In the genomic region with DNA sequence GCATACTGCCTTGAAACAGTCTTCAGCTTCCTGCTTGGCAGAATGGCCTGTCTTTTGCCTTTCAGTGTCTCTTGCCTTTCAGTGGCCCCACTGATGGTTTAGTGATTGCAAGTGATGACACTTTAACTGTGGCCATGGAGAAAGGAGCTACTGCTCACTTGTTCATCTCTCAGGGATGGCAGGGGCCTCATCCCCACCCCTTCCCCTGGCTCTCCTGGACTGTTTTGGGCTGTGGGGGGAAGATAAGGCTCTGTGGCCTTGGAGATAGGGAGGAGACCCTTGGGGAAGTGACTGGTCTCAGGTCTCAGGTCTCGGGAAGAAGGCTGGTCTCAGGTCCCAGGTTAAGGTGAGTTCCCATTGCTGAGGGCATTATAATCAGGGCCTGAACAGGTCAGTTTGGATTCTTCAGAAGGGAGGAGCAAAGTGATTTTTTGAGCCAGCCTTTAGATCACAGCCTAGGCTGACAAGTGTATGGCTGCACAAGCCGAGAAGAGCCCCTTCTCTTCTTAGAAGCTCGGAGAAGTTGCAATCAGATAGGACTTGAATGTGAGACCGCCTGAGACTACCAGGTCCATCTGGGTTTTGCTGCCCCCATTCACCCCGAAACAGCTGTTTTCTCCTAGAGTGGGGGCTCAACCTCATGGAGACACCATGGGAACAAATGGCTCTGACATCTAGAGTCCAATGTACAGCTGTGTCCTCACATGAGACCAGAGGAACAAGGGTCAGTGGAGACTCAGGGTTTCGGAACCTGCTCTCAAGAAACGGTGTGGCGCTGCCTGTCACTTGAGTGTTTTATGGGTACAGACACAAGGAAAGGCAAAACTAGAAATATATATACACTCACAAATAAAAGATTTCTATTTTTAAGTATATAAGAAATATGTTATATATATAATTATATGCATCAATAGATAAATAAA, we compare ENCODE assay signal across 19 cellular contexts. TPM values are rescaled to one million over a fixed set of nuclear protein-coding genes. Genes with fewer than 3 reads are reported as not detected.
DNase-seq lines count a peak whose midpoint lies in the region; ATAC-seq, FAIRE-seq and TF ChIP-seq lines count a peak whose summit lies in the region.
"Had no signal": no experiment of that assay in that cellular context is flagged by ENCODE, and none has a peak within 500 bp of the region (broad histone marks: within the 10 kb centered on the region; RNA-seq: fewer than 3 reads in every experiment).

No MANE protein-coding gene starts in this region.

- no peak overlapping the region for H4K8ac ChIP-seq in mesenchymal stem cell (ENCODE audit: low read length)

- no peak overlapping the region for H2AK5ac ChIP-seq in mesenchymal stem cell (ENCODE audit: low read length, severe bottlenecking)

- no peaks in the 10 kb centered on the region for H3K9me2 ChIP-seq in OCI-LY7 (ENCODE audit: insufficient read depth, low read length)

- TF ChIP-seq POLR2A in GM12892 (IDR thresholded peaks at IDR 0.05; ENCODE audit: low read depth, low read length): no peak

- H2BK12ac ChIP-seq in mesenchymal stem cell (ENCODE audit: low read length in 2 of 2): no peak overlapping the region

- H3K9me3 ChIP-seq in small intestine (ENCODE audit: control insufficient read depth, low read depth): no peaks in the 10 kb centered on the region
- H3K9me3 ChIP-seq in mesenchymal stem cell (ENCODE audit: control insufficient read depth, low read length): no peaks in the 10 kb centered on the region
- no peaks in the 10 kb centered on the region for H3K9me3 ChIP-seq in OCI-LY7 (ENCODE audit: low read length)

- H3K79me2 ChIP-seq in OCI-LY7 (ENCODE audit: insufficient read depth, low read depth, low read length): no peaks in the 10 kb centered on the region

- H3K27ac ChIP-seq in small intestine (ENCODE audit: low read depth in 1 of 2, low read length in 1 of 2): no peak overlapping the region
- H3K27ac ChIP-seq in mesenchymal stem cell (ENCODE audit: low read length, poor library complexity, severe bottlenecking): no peak overlapping the region
- H3K27ac ChIP-seq in OCI-LY7 (ENCODE audit: low read depth, low read length, poor library complexity, severe bottlenecking): no peak overlapping the region
- H3K27ac ChIP-seq: RWPE1 had no signal

- no peaks in the 10 kb centered on the region; the same call in 1 of the 2 replicates for H3K27me3 Mint-ChIP-seq in WTC11 (ENCODE audit: low read depth)
- H3K27me3 Mint-ChIP-seq in activated T-helper 17 cell treated with anti-CD3 and anti-CD28 coated beads, Interleukin-2, amount 50 U/mL, for 72 hours: peaks cover 15% of the 10 kb centered on the region

- H3K27ac Mint-ChIP-seq in WTC11: no peak overlapping the region
- no peak overlapping the region for H3K27ac Mint-ChIP-seq in activated T-helper 17 cell treated with anti-CD3 and anti-CD28 coated beads, Interleukin-2, amount 50 U/mL, for 72 hours
- H3K27ac Mint-ChIP-seq: activated B cell treated with CpG ODN at 0.5 μM for 24 hours; activated CD4-positive, alpha-beta memory T cell treated with anti-CD3 and anti-CD28 coated beads for 36 hours had no signal

- no peaks in the 10 kb centered on the region for H3K36me3 Mint-ChIP-seq in WTC11
- H3K36me3 Mint-ChIP-seq in activated T-helper 17 cell treated with anti-CD3 and anti-CD28 coated beads, Interleukin-2, amount 50 U/mL, for 72 hours (ENCODE audit: low read depth): no peaks in the 10 kb centered on the region
- H3K36me3 Mint-ChIP-seq: activated CD4-positive, alpha-beta memory T cell treated with anti-CD3 and anti-CD28 coated beads for 36 hours had no signal

- no peak for ATAC-seq in WTC11
- no peak for ATAC-seq in activated T-helper 17 cell treated with anti-CD3 and anti-CD28 coated beads, Interleukin-2, amount 50 U/mL, for 72 hours (replicated peaks)

- H3K23ac ChIP-seq in mesenchymal stem cell (ENCODE audit: low read length in 2 of 2): no peak overlapping the region

- FAIRE-seq in small intestine (lab: Jason Lieb, UNC) (no peak), GM12892 (lab: Jason Lieb, UNC) (no peak)
- FAIRE-seq: bronchial epithelial cell had no signal

- H3K18ac ChIP-seq in mesenchymal stem cell (ENCODE audit: low read depth in 1 of 2, low read length in 2 of 2): no peak overlapping the region

- H3K4me2 ChIP-seq in mesenchymal stem cell (ENCODE audit: low read length, poor library complexity, severe bottlenecking) (no peak overlapping the region), OCI-LY7 (ENCODE audit: low read length) (no peak overlapping the region)
- H3K4me2 ChIP-seq: GM23338 had no signal

- H2AFZ ChIP-seq in mesenchymal stem cell (ENCODE audit: low read depth, low read length) (no peak overlapping the region), OCI-LY7 (ENCODE audit: low read length) (no peak overlapping the region)

- intact Hi-C loops in OCI-LY7 (cut with micrococcal nuclease; ENCODE audit: unreplicated experiment): no loop called here

- H3K4me1 ChIP-seq in small intestine (ENCODE audit: control insufficient read depth in 2 of 2, insufficient read depth in 1 of 2, low read depth in 1 of 2, low read length in 1 of 2): peaks cover 3% of the 10 kb centered on the region in 2 donors
- no peaks in the 10 kb centered on the region for H3K4me1 ChIP-seq in mesenchymal stem cell (ENCODE audit: control insufficient read depth, insufficient read depth, low read depth, low read length)
- no peaks in the 10 kb centered on the region for H3K4me1 ChIP-seq in OCI-LY7 (ENCODE audit: insufficient read depth, low read length, poor library complexity, severe bottlenecking)

- no peaks in the 10 kb centered on the region for H3K9me3 Mint-ChIP-seq in WTC11
- H3K9me3 Mint-ChIP-seq in activated T-helper 17 cell treated with anti-CD3 and anti-CD28 coated beads, Interleukin-2, amount 50 U/mL, for 72 hours: no peaks in the 10 kb centered on the region
- H3K9me3 Mint-ChIP-seq: activated B cell treated with CpG ODN at 0.5 μM for 24 hours; activated CD4-positive, alpha-beta memory T cell treated with anti-CD3 and anti-CD28 coated beads for 36 hours; GM23338 had no signal

- no peak overlapping the region for H3K4me3 Mint-ChIP-seq in WTC11
- H3K4me3 Mint-ChIP-seq in activated T-helper 17 cell treated with anti-CD3 and anti-CD28 coated beads, Interleukin-2, amount 50 U/mL, for 72 hours: no peak overlapping the region
- H3K4me3 Mint-ChIP-seq: activated B cell treated with CpG ODN at 0.5 μM for 24 hours; activated CD4-positive, alpha-beta memory T cell treated with anti-CD3 and anti-CD28 coated beads for 36 hours; GM23338 had no signal

- H2BK120ac ChIP-seq in mesenchymal stem cell (ENCODE audit: low read depth, low read length): no peak overlapping the region

- no peak overlapping the region for H2BK5ac ChIP-seq in mesenchymal stem cell (ENCODE audit: low read depth, low read length, poor library complexity, severe bottlenecking)

- POLR2A ChIA-PET in WTC11 (lab: Charles Lee): no interaction called here
- POLR2A ChIA-PET in OCI-LY7 (lab: Charles Lee): no interaction called here

- H3K9ac ChIP-seq in mesenchymal stem cell (ENCODE audit: low read length): no peak overlapping the region

- no peak overlapping the region for H3K4me3 ChIP-seq in small intestine (ENCODE audit: low read depth in 1 of 2, low read length in 2 of 2)
- no peak overlapping the region for H3K4me3 ChIP-seq in mesenchymal stem cell (ENCODE audit: insufficient read depth in 1 of 2, low read depth in 1 of 2, low read length in 2 of 2)
- no peak overlapping the region for H3K4me3 ChIP-seq in OCI-LY7 (ENCODE audit: low read depth, low read length, poor library complexity, severe bottlenecking)
- H3K4me3 ChIP-seq: GM23338, lung had no signal

- 77 to 89% (median 85%) methylated on average over 8 of the region's 8 CpGs for WGBS in small intestine, 3 donors
- WGBS in mesenchymal stem cell: 92% methylated on average over 5 of the region's 8 CpGs

- TF ChIP-seq CTCF in WTC11 (IDR thresholded peaks at IDR 0.05) (no peak), OCI-LY7 (conservative IDR thresholded peaks at IDR 0.05; ENCODE audit: low read length) (no peak)

- CTCF ChIA-PET in WTC11 (lab: Charles Lee) (interaction anchor here (1.4 to 1.7 kb wide), 3 partner anchors 15 to 59 kb away, joined by 3 to 5 read pairs (median 4); partner anchors contain the start of gene FCHSD2), OCI-LY7 (lab: Charles Lee; ENCODE audit: unreplicated experiment) (no interaction called here)

- no peak overlapping the region for H3K14ac ChIP-seq in mesenchymal stem cell (ENCODE audit: low read length in 2 of 2)

- H3K27me3 ChIP-seq in small intestine (ENCODE audit: control insufficient read depth in 2 of 2, insufficient read depth in 2 of 2, low read length in 2 of 2) (no peaks in the 10 kb centered on the region), mesenchymal stem cell (ENCODE audit: control insufficient read depth in 1 of 2, insufficient read depth in 1 of 2, low read length in 2 of 2) (no peaks in the 10 kb centered on the region)

- peaks cover 27% of the 10 kb centered on the region for H3K4me1 Mint-ChIP-seq in WTC11
- no peaks in the 10 kb centered on the region for H3K4me1 Mint-ChIP-seq in activated T-helper 17 cell treated with anti-CD3 and anti-CD28 coated beads, Interleukin-2, amount 50 U/mL, for 72 hours

- H2BK15ac ChIP-seq in mesenchymal stem cell (ENCODE audit: low read depth, poor library complexity, severe bottlenecking): no peak overlapping the region

- H3K4ac ChIP-seq in mesenchymal stem cell (ENCODE audit: low read depth in 1 of 2, low read length in 2 of 2): no peak overlapping the region

- no peaks in the 10 kb centered on the region for H3K79me1 ChIP-seq in mesenchymal stem cell (replicated peaks; ENCODE audit: low read length, poor library complexity, severe bottlenecking)

- peak; percentile 94 for DNase-seq in HT-29 (ENCODE audit: low spot score)
- DNase-seq in WTC11 (ENCODE audit: low spot score): peak; percentile 2
- peak; percentile 49 for DNase-seq in islet precursor cell
- peak; percentile 53 for DNase-seq in small intestine
- no peak for DNase-seq in mesenchymal stem cell
- DNase-seq in GM12892 (ENCODE audit: insufficient read length): no peak
- no peak for DNase-seq in OCI-LY7 (ENCODE audit: low spot score)
- DNase-seq: activated B cell treated with CpG ODN at 0.5 μM for 24 hours; activated CD4-positive, alpha-beta memory T cell treated with anti-CD3 and anti-CD28 coated beads for 36 hours; activated naive CD4-positive, alpha-beta T cell treated with Interleukin-2 at 50 U/mL for 16 hours; activated T-cell treated with anti-CD3 and anti-CD28 coated beads for 4 hours; amniotic stem cell; foreskin fibroblast; NCI-H446 had no signal

- no peaks in the 10 kb centered on the region for H4K20me1 ChIP-seq in OCI-LY7 (ENCODE audit: insufficient read depth, low read length)

- no peak overlapping the region for H4K91ac ChIP-seq in mesenchymal stem cell (ENCODE audit: low read length)

- no TSS peak for BruUV-seq in OCI-LY7 (replicated peaks; lab: Mats Ljungman, UMichigan)

- no peaks in the 10 kb centered on the region for H3K36me3 ChIP-seq in small intestine (ENCODE audit: control insufficient read depth in 2 of 2, insufficient read depth in 2 of 2, low read length in 2 of 2)
- H3K36me3 ChIP-seq in mesenchymal stem cell (ENCODE audit: control insufficient read depth in 1 of 2, insufficient read depth in 2 of 2, low read depth in 1 of 2, low read length in 2 of 2): no peaks in the 10 kb centered on the region
- H3K36me3 ChIP-seq in OCI-LY7 (ENCODE audit: insufficient read depth, low read length): no peaks in the 10 kb centered on the region

RNA-seq across cellular contexts. Expression of gene P2RY2, which starts 15.9 kb away (rescaled TPM):
- total RNA-seq in HT-29 (2014; rRNA removed; shearing (Covaris generic)): 36.4 and 39.5 TPM in 2 replicates
- 0.94 to 1.2 TPM (median 1.2 TPM) in 3 replicates for total RNA-seq in WTC11 (2021)
- polyA plus RNA-seq in small intestine: 1 to 10 TPM; 4.1 to 6.5 (median 4.7) TPM
- polyA plus RNA-seq in mesenchymal stem cell (2013, experiment 1 of 2): 0.01 TPM
- 0.03 TPM for polyA plus RNA-seq in mesenchymal stem cell (2013, experiment 2 of 2)
- not detected for polyA plus RNA-seq in GM12892 (2012; ENCODE audit: missing spikeins)
- not detected for total RNA-seq in activated T-helper 17 cell treated with anti-CD3 and anti-CD28 coated beads, Interleukin-2, amount 50 U/mL, for 72 hours
- total RNA-seq in OCI-LY7 (2014; rRNA removed; shearing (Covaris generic)): not detected in 2 replicates
- not detected in 2 replicates for total RNA-seq in OCI-LY7 (2022)
- total RNA-seq: activated CD4-positive, alpha-beta memory T cell treated with anti-CD3 and anti-CD28 coated beads for 36 hours had no signal

Comparison
In these comparisons a context has a peak if more than half of its experiments do, and no peak if none do; other contexts are left out.
1. DNase-seq: peak in HT-29 (single experiment), WTC11 (single experiment), islet precursor cell (single experiment) and small intestine (single experiment); none in mesenchymal stem cell (single experiment), GM12892 (single experiment) and OCI-LY7 (single experiment).
2. RNA of gene P2RY2, which starts 15.9 kb away (total RNA-seq): 36.4 to 39.5 TPM in HT-29; 0.94 to 1.2 TPM in WTC11, not detected in activated T-helper 17 cell treated with anti-CD3 and anti-CD28 coated beads, Interleukin-2, amount 50 U/mL, for 72 hours and not detected in OCI-LY7; every median in the first group is over 10 times any median in the second.